In the genomic region with DNA sequence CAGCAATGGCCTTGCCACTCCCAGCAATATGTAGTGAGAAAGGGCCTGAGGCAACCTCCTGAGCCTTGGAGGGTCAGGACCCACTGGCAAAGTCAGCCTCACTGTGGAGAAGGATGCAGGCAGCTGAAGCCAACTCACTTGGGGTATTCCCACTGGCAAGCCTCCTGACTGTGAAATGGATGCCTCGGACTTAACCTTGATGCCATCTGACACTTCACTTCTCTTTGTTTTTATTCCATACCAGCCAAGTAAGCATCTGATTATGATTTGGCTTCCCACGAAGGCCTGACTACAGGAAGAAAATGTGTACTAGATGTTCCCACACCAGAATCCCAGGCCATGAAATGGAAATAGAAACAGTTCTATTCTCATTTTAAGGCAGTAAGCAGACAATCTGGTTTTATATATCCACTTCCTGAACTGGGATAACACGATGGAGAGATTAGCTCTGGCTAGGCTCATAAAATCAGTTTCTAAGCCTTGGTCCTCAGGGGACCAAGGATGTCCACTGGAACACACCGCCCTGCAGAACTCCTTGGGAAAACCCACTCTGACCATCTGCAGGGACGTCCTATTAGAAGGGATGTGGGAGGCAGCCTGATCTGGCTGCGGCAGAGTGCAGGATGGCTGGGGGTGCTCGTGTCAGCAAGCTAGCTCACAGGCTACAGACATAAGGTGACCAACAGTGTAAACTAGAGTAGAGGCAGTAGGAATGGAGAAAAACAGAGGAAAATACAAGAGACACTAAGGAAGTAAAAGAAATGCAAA, we compare ENCODE assay signal across 14 cellular contexts.
A peak's percentile ranks its signal among the peaks of the same experiment; 100 is the strongest.
DNase-seq lines count a peak whose midpoint lies in the region; ATAC-seq, FAIRE-seq and TF ChIP-seq lines count a peak whose summit lies in the region.
"Had no signal": no experiment of that assay in that cellular context is flagged by ENCODE, and none has a peak within 500 bp of the region (broad histone marks: within the 10 kb centered on the region; RNA-seq: fewer than 3 reads in every experiment).

No MANE protein-coding gene starts in this region.

- H3K4me1 ChIP-seq in pancreas = no peaks in the 10 kb centered on the region
- H3K4me1 ChIP-seq: adrenal gland had no signal

- FAIRE-seq in pancreas (lab: Jason Lieb, UNC) = no peak

- ATAC-seq in pancreas = no peak

- peak overlapping the region; percentile 41 for H3K27ac ChIP-seq in WERI-Rb-1
- no peak overlapping the region for H3K27ac ChIP-seq in pancreas
- H3K27ac ChIP-seq: HL-60, PC-9 had no signal

- H3K27me3 ChIP-seq in WERI-Rb-1 (ENCODE audit: insufficient read depth, low read depth, severe bottlenecking) (no peaks in the 10 kb centered on the region), pancreas (no peaks in the 10 kb centered on the region)
- H3K27me3 ChIP-seq: adrenal gland had no signal

- H3K9me3 ChIP-seq in WERI-Rb-1 (ENCODE audit: severe bottlenecking) (no peaks in the 10 kb centered on the region), pancreas (no peaks in the 10 kb centered on the region)
- H3K9me3 ChIP-seq: adrenal gland had no signal

- DNase-seq in G401 (ENCODE audit: low spot score) (peak; percentile 97), WERI-Rb-1 (peak; percentile 80), fibroblast of pulmonary artery (ENCODE audit: low read depth) (peak; percentile 24), retina (peak; percentile 36), NCI-H748 (lab: John Stamatoyannopoulos, UW; ENCODE audit: unreplicated experiment) (no peak), DMS53 (lab: John Stamatoyannopoulos, UW) (no peak), globus pallidus (ENCODE audit: low spot score) (no peak), pancreas (no peak)
- DNase-seq: adrenal gland; CD4-positive, CD25-positive, alpha-beta regulatory T cell; MM.1S; naive B cell; PC-9 had no signal

- in situ Hi-C loops in G401 (cut with HindIII; ENCODE audit: low sequenced_read_pairs) = no loop called here

- TF ChIP-seq CTCF in WERI-Rb-1 (IDR thresholded peaks at IDR 0.05; ENCODE audit: low read depth, low read length) = no peak
- TF ChIP-seq CTCF in fibroblast of pulmonary artery (IDR thresholded peaks at IDR 0.05; ENCODE audit: low read length, missing control alignments) = no peak
- TF ChIP-seq CTCF in pancreas (IDR thresholded peaks at IDR 0.05) = no peak

- 51 to 64% methylated on average over 7 of the region's 7 CpGs for WGBS in pancreas, 2 donors

- H3K4me3 ChIP-seq in WERI-Rb-1 (ENCODE audit: low read depth, low read length) (no peak overlapping the region), fibroblast of pulmonary artery (replicated peaks; ENCODE audit: low read depth, low read length) (no peak overlapping the region), pancreas (no peak overlapping the region)
- H3K4me3 ChIP-seq: adrenal gland, PC-9 had no signal

- intact Hi-C loops in pancreas (cut with DNase I) = no loop called here

- no peaks in the 10 kb centered on the region for H3K36me3 ChIP-seq in WERI-Rb-1
- H3K36me3 ChIP-seq in pancreas = no peaks in the 10 kb centered on the region
- H3K36me3 ChIP-seq: adrenal gland had no signal

Comparison
In these comparisons a context has a peak if more than half of its experiments do, and no peak if none do; other contexts are left out.
1. DNase-seq: peak in G401 (single experiment), WERI-Rb-1 (single experiment), fibroblast of pulmonary artery (single experiment) and retina (single experiment); none in NCI-H748 (single experiment), DMS53 (single experiment), globus pallidus (single experiment) and pancreas (0 of 6).